Comparison of ENCODE assay signal across 19 cellular contexts in the genomic region with DNA sequence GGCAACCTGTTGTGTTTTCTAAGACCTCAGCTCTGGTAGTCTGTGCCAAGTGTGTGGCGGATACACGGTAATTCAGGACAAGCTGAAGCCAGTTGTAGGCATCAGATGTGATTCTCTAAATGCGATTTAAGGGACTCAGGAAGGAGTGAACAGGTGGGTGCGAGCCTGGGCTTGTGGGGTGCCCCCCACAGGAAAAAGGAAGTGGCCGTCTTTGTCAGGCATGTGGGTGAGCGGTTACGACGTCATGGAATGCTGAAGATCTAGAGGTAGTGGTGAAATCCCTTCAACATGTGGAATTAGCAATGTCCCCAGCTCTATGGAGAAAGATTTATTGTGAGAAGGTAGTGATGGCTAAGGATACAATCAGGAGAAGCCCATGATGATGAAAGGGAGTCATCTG.
A peak's percentile ranks its signal among the peaks of the same experiment; 100 is the strongest.
DNase-seq lines count a peak whose midpoint lies in the region; ATAC-seq and TF ChIP-seq lines count a peak whose summit lies in the region.
"Had no signal": no experiment of that assay in that cellular context is flagged by ENCODE, and none has a peak within 500 bp of the region (broad histone marks: within the 10 kb centered on the region; RNA-seq: fewer than 3 reads in every experiment).

No MANE protein-coding gene starts in this region.

- no peak for TF ChIP-seq POLR2A in body of pancreas (IDR thresholded peaks at IDR 0.05)

- H3K27ac Mint-ChIP-seq in T-helper 2 cell treated with Interferon-gamma antibody and Interleukin-4, amounts not matched to agents 5 μg/mL and 100 μg/mL, for 36 hours, result no peak overlapping the region
- H3K27ac Mint-ChIP-seq in activated naive CD4-positive, alpha-beta T cell treated with anti-CD3 and anti-CD28 coated beads, Interleukin-2, amount 10 ng/mL, durations not matched to agents 7 days and 5 days, result no peak overlapping the region
- H3K27ac Mint-ChIP-seq: endodermal cell, mesothelial cell of epicardium had no signal

- intact Hi-C loops in body of pancreas (cut with DNase I), result no loop called here

- no peaks in the 10 kb centered on the region for H3K9me3 Mint-ChIP-seq in T-helper 2 cell treated with Interferon-gamma antibody and Interleukin-4, amounts not matched to agents 5 μg/mL and 100 μg/mL, for 36 hours
- H3K9me3 Mint-ChIP-seq in activated naive CD4-positive, alpha-beta T cell treated with anti-CD3 and anti-CD28 coated beads, Interleukin-2, amount 10 ng/mL, durations not matched to agents 7 days and 5 days, result no peaks in the 10 kb centered on the region
- H3K9me3 Mint-ChIP-seq: mesothelial cell of epicardium had no signal

- peaks cover 3% of the 10 kb centered on the region for H3K36me3 Mint-ChIP-seq in T-helper 2 cell treated with Interferon-gamma antibody and Interleukin-4, amounts not matched to agents 5 μg/mL and 100 μg/mL, for 36 hours (ENCODE audit: low read depth)
- no peaks in the 10 kb centered on the region for H3K36me3 Mint-ChIP-seq in activated naive CD4-positive, alpha-beta T cell treated with anti-CD3 and anti-CD28 coated beads, Interleukin-2, amount 10 ng/mL, durations not matched to agents 7 days and 5 days
- H3K36me3 Mint-ChIP-seq: mesothelial cell of epicardium had no signal

- CTCF ChIA-PET in activated naive CD4-positive, alpha-beta T cell treated with anti-CD3 and anti-CD28 coated beads, Interleukin-2, amount 10 ng/mL, durations not matched to agents 7 days and 5 days (lab: Charles Lee), result interaction anchor here (0.9 to 1.6 kb wide), 7 partner anchors 9 to 400 kb away, joined by 3 to 6 read pairs (median 5); no protein-coding TSS in a partner anchor

- H3K4me3 ChIP-seq in body of pancreas, result no peak overlapping the region
- H3K4me3 ChIP-seq in WERI-Rb-1 (ENCODE audit: low read depth, low read length), result no peak overlapping the region
- H3K4me3 ChIP-seq: A549, hepatocyte, stomach had no signal

- H3K36me3 ChIP-seq in body of pancreas (replicated peaks in 1 of 2; ENCODE audit: insufficient read depth in 1 of 2, low read depth in 2 of 2) (no peaks in the 10 kb centered on the region), WERI-Rb-1 (no peaks in the 10 kb centered on the region)
- H3K36me3 ChIP-seq: stomach had no signal

- peaks cover 11% of the 10 kb centered on the region for H3K27me3 Mint-ChIP-seq in T-helper 2 cell treated with Interferon-gamma antibody and Interleukin-4, amounts not matched to agents 5 μg/mL and 100 μg/mL, for 36 hours (ENCODE audit: low read depth)
- H3K27me3 Mint-ChIP-seq in activated naive CD4-positive, alpha-beta T cell treated with anti-CD3 and anti-CD28 coated beads, Interleukin-2, amount 10 ng/mL, durations not matched to agents 7 days and 5 days, result peaks cover 44% of the 10 kb centered on the region

- DNase-seq in activated CD4-positive, alpha-beta T cell treated with anti-CD3 and anti-CD28 coated beads for 4 hours, result peak; percentile 10 to 15
- no peak for DNase-seq in activated CD4-positive, alpha-beta T cell treated with anti-CD3 and anti-CD28 coated beads for 1 hour
- DNase-seq in T-helper 2 cell treated with Interferon-gamma antibody and Interleukin-4, amounts not matched to agents 5 μg/mL and 100 μg/mL, for 36 hours (ENCODE audit: low spot score), result peak; percentile 44
- DNase-seq in activated naive CD4-positive, alpha-beta T cell treated with anti-CD3 and anti-CD28 coated beads, Interleukin-2, amount 10 ng/mL, durations not matched to agents 7 days and 5 days, result peak; percentile 30
- peak; percentile 58 for DNase-seq in stimulated activated CD8-positive, alpha-beta memory T cell treated with anti-CD3 and anti-CD28 coated beads, Interleukin-4, amount 100 ng/mL, for 48 hours
- DNase-seq in NCI-H2227 (lab: John Stamatoyannopoulos, UW; ENCODE audit: unreplicated experiment) (no peak), body of pancreas (no peak), WERI-Rb-1 (no peak)
- DNase-seq: amniotic stem cell, DMS53, endodermal cell, NCI-H187 treated with DMSO at 0.1 percent for 48 hours, right cardiac atrium, SIG-M5, stomach, T1000 had no signal

- H3K27ac ChIP-seq in body of pancreas, result no peak overlapping the region
- no peak overlapping the region for H3K27ac ChIP-seq in WERI-Rb-1
- H3K27ac ChIP-seq: A549, hepatocyte, stomach had no signal

- 67 to 69% methylated on average over 8 of the region's 8 CpGs for WGBS in body of pancreas, 2 donors

- no peaks in the 10 kb centered on the region for H3K27me3 ChIP-seq in body of pancreas
- no peaks in the 10 kb centered on the region for H3K27me3 ChIP-seq in WERI-Rb-1 (ENCODE audit: insufficient read depth, low read depth, severe bottlenecking)

- H3K9me3 ChIP-seq in body of pancreas (no peaks in the 10 kb centered on the region), WERI-Rb-1 (ENCODE audit: severe bottlenecking) (no peaks in the 10 kb centered on the region)
- H3K9me3 ChIP-seq: A549, stomach had no signal

- no peak for ATAC-seq in body of pancreas
- ATAC-seq: A549, right cardiac atrium had no signal

- no peak for TF ChIP-seq CTCF in body of pancreas (IDR thresholded peaks at IDR 0.05)
- no peak for TF ChIP-seq CTCF in WERI-Rb-1 (IDR thresholded peaks at IDR 0.05; ENCODE audit: low read depth, low read length)

- H3K4me1 ChIP-seq in body of pancreas, result no peaks in the 10 kb centered on the region
- H3K4me1 ChIP-seq: A549, stomach had no signal

- peak overlapping the region; percentile 18 for H3K4me3 Mint-ChIP-seq in T-helper 2 cell treated with Interferon-gamma antibody and Interleukin-4, amounts not matched to agents 5 μg/mL and 100 μg/mL, for 36 hours
- H3K4me3 Mint-ChIP-seq in activated naive CD4-positive, alpha-beta T cell treated with anti-CD3 and anti-CD28 coated beads, Interleukin-2, amount 10 ng/mL, durations not matched to agents 7 days and 5 days, result no peak overlapping the region
- H3K4me3 Mint-ChIP-seq: endodermal cell, mesothelial cell of epicardium had no signal

- peaks cover 13% of the 10 kb centered on the region for H3K4me1 Mint-ChIP-seq in T-helper 2 cell treated with Interferon-gamma antibody and Interleukin-4, amounts not matched to agents 5 μg/mL and 100 μg/mL, for 36 hours (ENCODE audit: low read depth)
- H3K4me1 Mint-ChIP-seq in activated naive CD4-positive, alpha-beta T cell treated with anti-CD3 and anti-CD28 coated beads, Interleukin-2, amount 10 ng/mL, durations not matched to agents 7 days and 5 days, result peaks cover 16% of the 10 kb centered on the region
- H3K4me1 Mint-ChIP-seq: endodermal cell, mesothelial cell of epicardium had no signal

Comparison
In these comparisons a context has a peak if more than half of its experiments do, and no peak if none do; other contexts are left out.
1. DNase-seq: peak in activated CD4-positive, alpha-beta T cell treated with anti-CD3 and anti-CD28 coated beads for 4 hours (2 of 2), T-helper 2 cell treated with Interferon-gamma antibody and Interleukin-4, amounts not matched to agents 5 μg/mL and 100 μg/mL, for 36 hours (single experiment), activated naive CD4-positive, alpha-beta T cell treated with anti-CD3 and anti-CD28 coated beads, Interleukin-2, amount 10 ng/mL, durations not matched to agents 7 days and 5 days (single experiment) and stimulated activated CD8-positive, alpha-beta memory T cell treated with anti-CD3 and anti-CD28 coated beads, Interleukin-4, amount 100 ng/mL, for 48 hours (single experiment); none in activated CD4-positive, alpha-beta T cell treated with anti-CD3 and anti-CD28 coated beads for 1 hour (single experiment), NCI-H2227 (single experiment), body of pancreas (0 of 4) and WERI-Rb-1 (single experiment).